In genomic region chr3:151305081-151305777, GRCh38 we compare ENCODE assay signal across 8 cellular contexts. TPM values are rescaled to one million over a fixed set of nuclear protein-coding genes. Genes with fewer than 3 reads are reported as not detected.
DNase-seq lines count a peak whose midpoint lies in the region; ATAC-seq and TF ChIP-seq lines count a peak whose summit lies in the region.

No MANE protein-coding gene starts in this region.

- H3K27me3 ChIP-seq in right atrium auricular region, result no peaks in the 10 kb centered on the region
- no peaks in the 10 kb centered on the region for H3K27me3 ChIP-seq in iPS DF 6.9 (ENCODE audit: control insufficient read depth, insufficient read depth, low read length)

- H3K36me3 ChIP-seq in right atrium auricular region (no peaks in the 10 kb centered on the region), iPS DF 6.9 (ENCODE audit: control insufficient read depth, insufficient read depth, low read length) (no peaks in the 10 kb centered on the region)

- TF ChIP-seq CTCF in right atrium auricular region (IDR thresholded peaks at IDR 0.05), result no peak

- H3K36me3 Mint-ChIP-seq in activated naive CD4-positive, alpha-beta T cell treated with anti-CD3 and anti-CD28 coated beads, Interleukin-2, amount 50 U/mL, for 24 hours, result no peaks in the 10 kb centered on the region

- H3K4me1 ChIP-seq in right atrium auricular region (no peaks in the 10 kb centered on the region), iPS DF 6.9 (ENCODE audit: control insufficient read depth, insufficient read depth, low read length) (peaks cover 9% of the 10 kb centered on the region)

- H3K4me3 ChIP-seq in right atrium auricular region (no peak overlapping the region), iPS DF 6.9 (ENCODE audit: low read length) (no peak overlapping the region)

- H3K9me3 ChIP-seq in right atrium auricular region (no peaks in the 10 kb centered on the region), iPS DF 6.9 (ENCODE audit: control insufficient read depth, insufficient read depth, low read length) (no peaks in the 10 kb centered on the region)

- H3K4me1 Mint-ChIP-seq in activated naive CD4-positive, alpha-beta T cell treated with anti-CD3 and anti-CD28 coated beads, Interleukin-2, amount 50 U/mL, for 24 hours, result peaks cover 28% of the 10 kb centered on the region

- peak; percentile 41 for ATAC-seq in Right ventricle myocardium superior (ENCODE audit: poor library complexity)
- no peak for ATAC-seq in GM21526 (IDR thresholded peaks at IDR 0.05; ENCODE audit: low FRiP score, unreplicated experiment)

- H3K27ac ChIP-seq in right atrium auricular region, result no peak overlapping the region
- H3K27ac ChIP-seq in iPS DF 6.9 (ENCODE audit: low read length), result no peak overlapping the region

- H3K27me3 Mint-ChIP-seq in activated naive CD4-positive, alpha-beta T cell treated with anti-CD3 and anti-CD28 coated beads, Interleukin-2, amount 50 U/mL, for 24 hours, result peaks cover 4% of the 10 kb centered on the region

- WGBS in iPS DF 6.9 (ENCODE audit: insufficient coverage, insufficient read length), result no CpG with 5 or more reads among the region's 7 CpGs

- intact Hi-C loops in Right ventricle myocardium superior (cut with DNase I), result no loop called here

- peak overlapping the region; percentile 84 for H3K27ac Mint-ChIP-seq in activated naive CD4-positive, alpha-beta T cell treated with anti-CD3 and anti-CD28 coated beads, Interleukin-2, amount 50 U/mL, for 24 hours

- H3K4me3 Mint-ChIP-seq in activated naive CD4-positive, alpha-beta T cell treated with anti-CD3 and anti-CD28 coated beads, Interleukin-2, amount 50 U/mL, for 24 hours, result peak overlapping the region; percentile 1

- peak; percentile 50 for DNase-seq in Right ventricle myocardium superior
- no peak for DNase-seq in right atrium auricular region (ENCODE audit: low spot score)
- DNase-seq in iPS DF 6.9 (ENCODE audit: low read depth, low spot score), result peak; percentile 61
- DNase-seq in stimulated activated CD8-positive, alpha-beta memory T cell treated with anti-CD3 and anti-CD28 coated beads, Interleukin-4, amount 100 ng/mL, for 48 hours, result peak; percentile 62
- DNase-seq in NCI-H345 (lab: John Stamatoyannopoulos, UW), result no peak
- no peak for DNase-seq in NCI-H446 (lab: John Stamatoyannopoulos, UW)

- H3K9me3 Mint-ChIP-seq in activated naive CD4-positive, alpha-beta T cell treated with anti-CD3 and anti-CD28 coated beads, Interleukin-2, amount 50 U/mL, for 24 hours, result no peaks in the 10 kb centered on the region

RNA-seq across cellular contexts. Expression of gene GPR87, which starts 11.4 kb away (rescaled TPM):
- total RNA-seq in Right ventricle myocardium superior (not detected), right atrium auricular region (not detected)

RNA-seq across cellular contexts. Expression of gene P2RY13, which starts 24.1 kb away (rescaled TPM):
- total RNA-seq in Right ventricle myocardium superior (1.0 TPM), right atrium auricular region (under 1 TPM; 0.41 to 0.75 TPM)

RNA-seq across cellular contexts. Expression of gene P2RY14, which starts 26.9 kb away (rescaled TPM):
- total RNA-seq in Right ventricle myocardium superior (3.6 TPM), right atrium auricular region (1 to 10 TPM; 1.3 to 3.6 TPM)

Comparison
In these comparisons a context has a peak if more than half of its experiments do, and no peak if none do; other contexts are left out.
1. DNase-seq: peak in Right ventricle myocardium superior (single experiment), iPS DF 6.9 (single experiment) and stimulated activated CD8-positive, alpha-beta memory T cell treated with anti-CD3 and anti-CD28 coated beads, Interleukin-4, amount 100 ng/mL, for 48 hours (single experiment); none in right atrium auricular region (single experiment), NCI-H345 (single experiment) and NCI-H446 (0 of 2).